Comparison of ENCODE assay signal across 26 cellular contexts in genomic region chr13:35824825-35825224, GRCh38.
DNase-seq lines count a peak whose midpoint lies in the region; ATAC-seq, FAIRE-seq and TF ChIP-seq lines count a peak whose summit lies in the region.
"Had no signal": no experiment of that assay in that cellular context is flagged by ENCODE, and none has a peak within 500 bp of the region (broad histone marks: within the 10 kb centered on the region; RNA-seq: fewer than 3 reads in every experiment).

No MANE protein-coding gene starts in this region.

- no peak overlapping the region for H3K4me3 ChIP-seq in HepG2 (replicated peaks in 1 of 3; ENCODE audit: insufficient read depth in 1 of 3, low read depth in 2 of 3, low read length in 3 of 3)
- no peak overlapping the region for H3K4me3 ChIP-seq in right lobe of liver
- no peak overlapping the region for H3K4me3 ChIP-seq in neural progenitor cell
- H3K4me3 ChIP-seq in transverse colon, result no peak overlapping the region
- H3K4me3 ChIP-seq: A549; BLaER1 treated with 17β-estradiol and CSF1 and Interleukin-3, amounts not matched to agents 10 nM and 100 nM; GM12878; HAP-1 had no signal

- peaks cover 10% of the 10 kb centered on the region for H3F3A ChIP-seq in neural progenitor cell (ENCODE audit: low read depth)

- no peak for FAIRE-seq in HepG2 (lab: Jason Lieb, UNC)
- FAIRE-seq: A549, D721Med, GM12878, H54 had no signal

- H3K79me2 ChIP-seq in HepG2 (ENCODE audit: insufficient read depth, low read length) (no peaks in the 10 kb centered on the region), neural progenitor cell (ENCODE audit: low read depth) (no peaks in the 10 kb centered on the region)

- TF ChIP-seq CTCF in HepG2 (CRISPR knock-in tag; IDR thresholded peaks at IDR 0.05), result no peak
- TF ChIP-seq CTCF in right lobe of liver (IDR thresholded peaks at IDR 0.05), result no peak
- TF ChIP-seq CTCF in neural progenitor cell (IDR thresholded peaks at IDR 0.05), result no peak
- TF ChIP-seq CTCF in transverse colon (IDR thresholded peaks at IDR 0.05), result no peak

- no TSS peak for BruUV-seq in HepG2 (replicated peaks; lab: Mats Ljungman, UMichigan)

- no peak overlapping the region for H3K27ac Mint-ChIP-seq in neural progenitor cell
- H3K27ac Mint-ChIP-seq: CD14-positive monocyte; CD4-positive, alpha-beta T cell; CD8-positive, alpha-beta memory T cell; HFFc6 had no signal

- no peak overlapping the region for H3K4me2 ChIP-seq in HepG2 (ENCODE audit: low read depth, low read length)
- H3K4me2 ChIP-seq in neural progenitor cell, result no peak overlapping the region
- H3K4me2 ChIP-seq: A549; BLaER1 treated with 17β-estradiol and CSF1 and Interleukin-3, amounts not matched to agents 10 nM and 100 nM had no signal

- H3K9me3 Mint-ChIP-seq in neural progenitor cell, result no peaks in the 10 kb centered on the region
- H3K9me3 Mint-ChIP-seq: HFFc6 had no signal

- H2AFZ ChIP-seq in HepG2 (ENCODE audit: low read length), result no peak overlapping the region
- H2AFZ ChIP-seq in neural progenitor cell (replicated peaks), result peak overlapping the region; percentile 17

- WGBS in HepG2 (ENCODE audit: low lambda C conversion rate), result 2% methylated on average over 8 of the region's 8 CpGs
- 75% methylated on average over 4 of the region's 8 CpGs for WGBS in right lobe of liver (ENCODE audit: insufficient coverage, low coverage, low lambda C conversion rate, missing lambda C conversion rate)
- WGBS in transverse colon (ENCODE audit: low coverage in 1 of 2), 2 donors, result 84% methylated on average over 8 of the region's 8 CpGs; no CpG with 5 or more reads in 1 of the 2 donors

- ATAC-seq in HepG2 (peak; percentile 79), right lobe of liver (no peak), GM18511 (IDR thresholded peaks at IDR 0.05; ENCODE audit: unreplicated experiment) (no peak), GM21576 (IDR thresholded peaks at IDR 0.05; ENCODE audit: unreplicated experiment) (no peak)
- ATAC-seq: A549, GM12878 had no signal

- H3K4me3 Mint-ChIP-seq in neural progenitor cell, result no peak overlapping the region
- H3K4me3 Mint-ChIP-seq: CD14-positive monocyte; CD4-positive, alpha-beta T cell; CD8-positive, alpha-beta memory T cell; HFFc6 had no signal

- no peaks in the 10 kb centered on the region for H3K4me1 ChIP-seq in HepG2 (ENCODE audit: insufficient read depth, low read length)
- H3K4me1 ChIP-seq in right lobe of liver, result no peaks in the 10 kb centered on the region
- peaks cover 16% of the 10 kb centered on the region for H3K4me1 ChIP-seq in neural progenitor cell
- H3K4me1 ChIP-seq in transverse colon, result no peaks in the 10 kb centered on the region
- H3K4me1 ChIP-seq: A549; BE2C; BLaER1 treated with 17β-estradiol and CSF1 and Interleukin-3, amounts not matched to agents 10 nM and 100 nM; HAP-1 had no signal

- TF ChIP-seq EP300 in HepG2 (IDR thresholded peaks at IDR 0.05; ENCODE audit: low read depth in 2 of 2, low read length in 2 of 2) (no peak), HepG2 (CRISPR knock-in tag; IDR thresholded peaks at IDR 0.05; ENCODE audit: borderline replicate concordance) (no peak), transverse colon (IDR thresholded peaks at IDR 0.05; ENCODE audit: low read depth) (no peak)

- CTCF ChIA-PET in HepG2 (lab: Yijun Ruan, JAX; ENCODE audit: low intra/inter-chr PET ratio, low total read pairs), result no interaction called here

- peaks cover 15% of the 10 kb centered on the region for H3K36me3 Mint-ChIP-seq in neural progenitor cell
- H3K36me3 Mint-ChIP-seq: CD14-positive monocyte; CD8-positive, alpha-beta memory T cell had no signal

- TF ChIP-seq POLR2A in HepG2 (IDR thresholded peaks at IDR 0.05; ENCODE audit: insufficient read depth in 1 of 2, low read depth in 2 of 2, low read length in 2 of 2) (no peak), right lobe of liver (IDR thresholded peaks at IDR 0.05) (no peak), transverse colon (IDR thresholded peaks at IDR 0.05) (no peak)

- intact Hi-C loops in HepG2 (cut with micrococcal nuclease; ENCODE audit: unreplicated experiment) (no loop called here), right lobe of liver (cut with DNase I) (no loop called here), transverse colon (cut with DNase I; ENCODE audit: low total_unique reads) (no loop called here)

- no peaks in the 10 kb centered on the region for H4K20me1 ChIP-seq in HepG2 (ENCODE audit: insufficient read depth, low read length)
- H4K20me1 ChIP-seq in neural progenitor cell (ENCODE audit: low read depth), result no peaks in the 10 kb centered on the region
- H4K20me1 ChIP-seq: BLaER1 treated with 17β-estradiol and CSF1 and Interleukin-3, amounts not matched to agents 10 nM and 100 nM had no signal

- peaks cover 17% of the 10 kb centered on the region for H3K27me3 Mint-ChIP-seq in neural progenitor cell (ENCODE audit: insufficient read depth, low read depth)
- H3K27me3 Mint-ChIP-seq: CD4-positive, alpha-beta T cell; CD8-positive, alpha-beta memory T cell had no signal

- H3K9ac ChIP-seq in HepG2 (ENCODE audit: insufficient read depth, low read depth, low read length) (no peak overlapping the region), neural progenitor cell (no peak overlapping the region)
- H3K9ac ChIP-seq: BLaER1 treated with 17β-estradiol and CSF1 and Interleukin-3, amounts not matched to agents 10 nM and 100 nM had no signal

- H3K27me3 ChIP-seq in HepG2 (ENCODE audit: control insufficient read depth in 1 of 2, insufficient read depth in 2 of 2, low read length in 2 of 2) (peaks cover 0 to 4% of the 10 kb centered on the region in 2 experiments; a peak in 1 of 5 replicates), right lobe of liver (no peaks in the 10 kb centered on the region), neural progenitor cell (no peaks in the 10 kb centered on the region), transverse colon (no peaks in the 10 kb centered on the region)
- H3K27me3 ChIP-seq: BE2C; BLaER1 treated with 17β-estradiol and CSF1 and Interleukin-3, amounts not matched to agents 10 nM and 100 nM had no signal

- H3K9me3 ChIP-seq in HepG2 (ENCODE audit: low read length) (no peaks in the 10 kb centered on the region), right lobe of liver (no peaks in the 10 kb centered on the region), neural progenitor cell (ENCODE audit: low read depth) (no peaks in the 10 kb centered on the region), transverse colon (no peaks in the 10 kb centered on the region)
- H3K9me3 ChIP-seq: A549; BE2C; BLaER1 treated with 17β-estradiol and CSF1 and Interleukin-3, amounts not matched to agents 10 nM and 100 nM; HAP-1 had no signal

- H3K36me3 ChIP-seq in HepG2 (replicated peaks in 1 of 2; ENCODE audit: control insufficient read depth in 1 of 2, insufficient read depth in 2 of 2, low read length in 2 of 2) (no peaks in the 10 kb centered on the region), right lobe of liver (no peaks in the 10 kb centered on the region), neural progenitor cell (no peaks in the 10 kb centered on the region), transverse colon (no peaks in the 10 kb centered on the region)
- H3K36me3 ChIP-seq: BE2C; BLaER1 treated with 17β-estradiol and CSF1 and Interleukin-3, amounts not matched to agents 10 nM and 100 nM; HAP-1 had no signal

- H3K4me1 Mint-ChIP-seq in neural progenitor cell, result peaks cover 23% of the 10 kb centered on the region
- H3K4me1 Mint-ChIP-seq: CD14-positive monocyte; CD8-positive, alpha-beta memory T cell had no signal

- H3K27ac ChIP-seq in HepG2 (ENCODE audit: extremely low read length, insufficient read depth, low read length) (no peak overlapping the region), right lobe of liver (no peak overlapping the region), cingulate gyrus (ENCODE audit: low read depth, low read length) (peak overlapping the region; percentile 11), neural progenitor cell (no peak overlapping the region), transverse colon (no peak overlapping the region)
- H3K27ac ChIP-seq: A549; BLaER1 treated with 17β-estradiol and CSF1 and Interleukin-3, amounts not matched to agents 10 nM and 100 nM had no signal

- DNase-seq in HepG2 (ENCODE audit: low spot score), result no peak
- no peak for DNase-seq in right lobe of liver
- no peak for DNase-seq in neural progenitor cell (ENCODE audit: low spot score)
- no peak for DNase-seq in transverse colon
- DNase-seq: 8988T; ACHN; AML-193; BE2C; CD4-positive, alpha-beta T cell; CD8-positive, alpha-beta memory T cell; DMS 273 treated with DMSO at 0.1 percent for 48 hours; DMS79; EL; GDM1; GOT3; HFFc6 had no signal

- in situ Hi-C loops in HepG2 (cut with HindIII; ENCODE audit: extremely low pct_ligation_motif_present, low pct_unique_long_range_greater_than_20kb), result no loop called here
- in situ Hi-C loops in transverse colon (cut with MboI; ENCODE audit: low pct_ligation_motif_present in 1 of 4, low pct_unique_long_range_greater_than_20kb in 1 of 4, low sequenced_read_pairs in 3 of 4), result no loop called here

- no peak for TF ChIP-seq RAD21 in HepG2 (CRISPR knock-in tag; IDR thresholded peaks at IDR 0.05)

- POLR2A ChIA-PET in HepG2 (lab: Yijun Ruan, JAX), result no interaction called here

TF ChIP-seq in HepG2, 621 proteins besides CTCF, POLR2A, EP300 and RAD21 (continues in another document):
- TF ChIP-seq MEIS2 (CRISPR knock-in tag; IDR thresholded peaks at IDR 0.05) (no peak), ZNF607 (CRISPR knock-in tag; IDR thresholded peaks at IDR 0.05; ENCODE audit: borderline replicate concordance) (no peak), PHB2 (IDR thresholded peaks at IDR 0.05; ENCODE audit: partially characterized antibody) (no peak), RELA (CRISPR knock-in tag; IDR thresholded peaks at IDR 0.05) (no peak)
